Comparison of ENCODE assay signal across 12 cellular contexts in genomic region chr3:108130705-108131104, GRCh38. TPM values are rescaled to one million over a fixed set of nuclear protein-coding genes. Genes with fewer than 3 reads are reported as not detected.
DNase-seq lines count a peak whose midpoint lies in the region; ATAC-seq and TF ChIP-seq lines count a peak whose summit lies in the region.
"Had no signal": no experiment of that assay in that cellular context is flagged by ENCODE, and none has a peak within 500 bp of the region (broad histone marks: within the 10 kb centered on the region; RNA-seq: fewer than 3 reads in every experiment).

No MANE protein-coding gene starts in this region.

- POLR2A ChIA-PET in PC-9 (lab: Charles Lee; ENCODE audit: unreplicated experiment), result interaction anchor here (0.9 kb wide), 1 partner anchor 23 kb away, joined by 5 read pairs; no protein-coding TSS in a partner anchor

- H4K20me1 ChIP-seq in PC-9 (ENCODE audit: insufficient read depth), result no peaks in the 10 kb centered on the region

- H3K27me3 ChIP-seq in PC-9 (ENCODE audit: insufficient read depth, low read depth) (no peaks in the 10 kb centered on the region), skeletal muscle tissue (ENCODE audit: control insufficient read depth in 3 of 3, insufficient read depth in 3 of 3, low read length in 3 of 3) (no peaks in the 10 kb centered on the region)
- H3K27me3 ChIP-seq: cardiac muscle cell had no signal

- H3K4me1 ChIP-seq in PC-9 (replicated peaks; ENCODE audit: insufficient read depth), result peaks cover 46% of the 10 kb centered on the region
- peaks cover 6 to 17% (median 9%) of the 10 kb centered on the region in 3 donors for H3K4me1 ChIP-seq in skeletal muscle tissue (ENCODE audit: control insufficient read depth in 3 of 3, insufficient read depth in 3 of 3, low read length in 3 of 3)

- H3K4me3 ChIP-seq in PC-9, result no peak overlapping the region
- no peak overlapping the region for H3K4me3 ChIP-seq in skeletal muscle tissue (ENCODE audit: low read length in 3 of 3)
- H3K4me3 ChIP-seq: cardiac muscle cell had no signal

- H3K4me3 Mint-ChIP-seq in activated T-cell treated with anti-CD3 and anti-CD28 coated beads, Interleukin-2, amount 50 U/mL, for 24 hours, result peak overlapping the region; percentile 46
- H3K4me3 Mint-ChIP-seq in chondrocyte (ENCODE audit: unreplicated experiment), result no peak overlapping the region

- H3F3A ChIP-seq in PC-9 (ENCODE audit: insufficient read depth, low read depth), result peaks cover 39% of the 10 kb centered on the region

- ATAC-seq in HG02981 (IDR thresholded peaks at IDR 0.05; ENCODE audit: unreplicated experiment) (no peak), HG02610 (IDR thresholded peaks at IDR 0.05; ENCODE audit: unreplicated experiment) (no peak)

- no peak for DNase-seq in activated T-cell treated with anti-CD3 and anti-CD28 coated beads, Interleukin-2, amount 50 U/mL, for 24 hours
- no peak for DNase-seq in activated T-cell treated with anti-CD3 and anti-CD28 coated beads for 4 hours
- DNase-seq in PC-9, result peak in 1 of 2 experiments; percentile 48
- DNase-seq in chondrocyte (ENCODE audit: low spot score), result no peak
- DNase-seq in DMS153 (lab: John Stamatoyannopoulos, UW), result no peak
- DNase-seq: hippocampal formation, NCI-H2081, small intestine had no signal

- H3K27ac ChIP-seq in PC-9 (peak overlapping the region; percentile 84), skeletal muscle tissue (ENCODE audit: low read depth, low read length) (peak overlapping the region; percentile 71)
- H3K27ac ChIP-seq: cardiac muscle cell had no signal

- H3K4me2 ChIP-seq in PC-9, result peak overlapping the region; percentile 72

- intact Hi-C loops in PC-9 (cut with micrococcal nuclease; ENCODE audit: unreplicated experiment), result loop anchor here (1.0 to 5.0 kb wide), 2 partner anchors 39 to 78 kb away; partner anchors contain the start of gene CD47

- no peaks in the 10 kb centered on the region for H3K79me2 ChIP-seq in PC-9 (ENCODE audit: low read depth)

- H3K4me1 Mint-ChIP-seq in activated T-cell treated with anti-CD3 and anti-CD28 coated beads, Interleukin-2, amount 50 U/mL, for 24 hours (ENCODE audit: low read depth), result peaks cover 89% of the 10 kb centered on the region
- H3K4me1 Mint-ChIP-seq in chondrocyte (ENCODE audit: low read depth), result peaks cover 28% of the 10 kb centered on the region

- no peaks in the 10 kb centered on the region for H3K36me3 ChIP-seq in PC-9 (ENCODE audit: low read depth)
- H3K36me3 ChIP-seq in skeletal muscle tissue (ENCODE audit: control insufficient read depth in 3 of 3, insufficient read depth in 3 of 3, low read length in 3 of 3), result no peaks in the 10 kb centered on the region
- H3K36me3 ChIP-seq: cardiac muscle cell had no signal

- no peak overlapping the region for H2AFZ ChIP-seq in PC-9

- peaks cover 95% of the 10 kb centered on the region for H3K36me3 Mint-ChIP-seq in activated T-cell treated with anti-CD3 and anti-CD28 coated beads, Interleukin-2, amount 50 U/mL, for 24 hours (ENCODE audit: low read depth)
- no peaks in the 10 kb centered on the region for H3K36me3 Mint-ChIP-seq in chondrocyte (ENCODE audit: low read depth)

- TSS peak; percentile 58 for BruUV-seq in PC-9 (replicated peaks; lab: Mats Ljungman, UMichigan)

- H3K9me3 ChIP-seq in PC-9 (ENCODE audit: insufficient read depth, low read depth), result 0 out of 2 replicates have a peak, but pooled peaks cover 6% of the 10 kb centered on the region
- no peaks in the 10 kb centered on the region for H3K9me3 ChIP-seq in skeletal muscle tissue (ENCODE audit: control insufficient read depth in 3 of 3, low read length in 3 of 3)

- CTCF ChIA-PET in PC-9 (lab: Charles Lee), result interaction anchor here (1.3 kb wide), 1 partner anchor 23 kb away, joined by 5 read pairs; no protein-coding TSS in a partner anchor

- TF ChIP-seq CTCF in PC-9 (conservative IDR thresholded peaks at IDR 0.05) (no peak), chondrocyte (IDR thresholded peaks at IDR 0.05) (no peak)

- no peaks in the 10 kb centered on the region for H3K27me3 Mint-ChIP-seq in activated T-cell treated with anti-CD3 and anti-CD28 coated beads, Interleukin-2, amount 50 U/mL, for 24 hours
- no peaks in the 10 kb centered on the region for H3K27me3 Mint-ChIP-seq in chondrocyte (ENCODE audit: low read depth)

- H3K9me2 ChIP-seq in PC-9 (ENCODE audit: insufficient read depth), result no peaks in the 10 kb centered on the region

- H3K27ac Mint-ChIP-seq in activated T-cell treated with anti-CD3 and anti-CD28 coated beads, Interleukin-2, amount 50 U/mL, for 24 hours, result peak overlapping the region; percentile 96
- H3K27ac Mint-ChIP-seq in chondrocyte (ENCODE audit: unreplicated experiment), result peak overlapping the region; percentile 9

- H3K9ac ChIP-seq in skeletal muscle tissue (ENCODE audit: low read depth in 1 of 3, low read length in 3 of 3), result no peak overlapping the region

- peaks cover 7% of the 10 kb centered on the region for H3K9me3 Mint-ChIP-seq in activated T-cell treated with anti-CD3 and anti-CD28 coated beads, Interleukin-2, amount 50 U/mL, for 24 hours
- H3K9me3 Mint-ChIP-seq in chondrocyte (ENCODE audit: low read depth), result no peaks in the 10 kb centered on the region

RNA-seq across cellular contexts. Expression of gene CD47, which starts 39.9 kb away (rescaled TPM):
- 74.8 and 76.9 TPM in 2 replicates for total RNA-seq in PC-9 (2021)
- 43.1 to 56.7 TPM (median 49.1 TPM) in 3 replicates for total RNA-seq in chondrocyte
- 52.7 TPM for total RNA-seq in skeletal muscle tissue
